15 cellular contexts compared by ENCODE assay signal in the genomic region with DNA sequence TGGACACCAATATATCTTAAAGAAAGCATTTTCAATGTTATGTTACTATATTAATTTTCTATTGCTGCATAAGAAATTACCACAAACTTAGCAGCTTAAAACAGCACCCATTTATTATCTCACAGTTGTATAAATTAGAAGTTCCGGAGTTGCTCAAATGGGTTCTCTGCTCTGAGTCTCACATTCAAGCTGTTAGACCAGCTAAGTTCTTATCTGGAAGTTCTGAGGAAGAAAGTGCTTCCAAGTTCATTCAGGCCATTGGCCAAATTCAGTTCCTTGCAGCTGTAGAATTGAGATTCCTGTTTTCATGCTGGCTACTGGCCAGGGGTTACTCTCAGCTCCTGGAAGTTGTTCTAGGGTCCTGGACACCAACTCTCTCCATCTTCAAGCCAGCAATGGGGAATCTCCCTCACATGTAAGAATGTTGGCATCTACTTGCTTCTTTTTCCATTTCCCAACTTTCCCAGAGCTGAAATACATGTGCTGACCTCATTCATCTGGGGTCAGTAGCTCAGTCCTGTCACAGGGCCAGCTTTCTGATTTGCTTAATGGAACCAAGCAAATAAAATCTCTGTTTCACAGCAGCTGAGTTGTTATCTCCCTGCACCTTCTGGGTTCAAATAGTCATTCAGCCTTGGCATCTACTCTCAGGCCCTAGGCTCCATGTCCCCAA.
DNase-seq lines count a peak whose midpoint lies in the region; ATAC-seq, FAIRE-seq and TF ChIP-seq lines count a peak whose summit lies in the region.
"Had no signal": no experiment of that assay in that cellular context is flagged by ENCODE, and none has a peak within 500 bp of the region (broad histone marks: within the 10 kb centered on the region; RNA-seq: fewer than 3 reads in every experiment).

No MANE protein-coding gene starts in this region.

- peaks cover 9% of the 10 kb centered on the region for H3K9me3 Mint-ChIP-seq in endodermal cell
- peaks cover 4% of the 10 kb centered on the region for H3K9me3 Mint-ChIP-seq in activated T-cell treated with anti-CD3 and anti-CD28 coated beads, Interleukin-2, amount 50 U/mL, for 24 hours

- H3K9ac ChIP-seq in endodermal cell (ENCODE audit: extremely low read depth, low read length, poor library complexity, severe bottlenecking), result no peak overlapping the region

- peak; percentile 43 for DNase-seq in NCI-H1092 treated with DMSO at 0.1 percent for 48 hours (lab: John Stamatoyannopoulos, UW)
- DNase-seq in endodermal cell, result no peak
- peak; percentile 35 to 46 for DNase-seq in gastrocnemius medialis
- DNase-seq in frontal cortex (ENCODE audit: low spot score in 2 of 2), result no peak
- DNase-seq in stimulated activated CD4-positive, alpha-beta T cell treated with anti-CD3 and anti-CD28 coated beads, Interleukin-2, amount 100 ng/mL, for 48 hours, result no peak
- no peak for DNase-seq in activated T-cell treated with anti-CD3 and anti-CD28 coated beads, Interleukin-2, amount 50 U/mL, for 24 hours
- DNase-seq: activated CD8-positive, alpha-beta memory T cell treated with anti-CD3 and anti-CD28 coated beads for 24 hours; activated naive CD4-positive, alpha-beta T cell treated with anti-CD3 and anti-CD28 coated beads, Interleukin-2, amount 50 U/mL, for 16 hours; DMS79; NCI-H1694 treated with DMSO at 0.1 percent for 48 hours; SHP77 had no signal

- WGBS in endodermal cell (ENCODE audit: insufficient coverage in 1 of 2, insufficient read length in 1 of 2), 2 experiments, result 92 to 100% methylated on average over 1 of the region's 1 CpG

- H3K9me3 ChIP-seq in endodermal cell (ENCODE audit: control insufficient read depth, low read length), result peaks cover 15% of the 10 kb centered on the region
- no peaks in the 10 kb centered on the region for H3K9me3 ChIP-seq in gastrocnemius medialis

- intact Hi-C loops in gastrocnemius medialis (cut with DNase I; ENCODE audit: low total_unique reads), result no loop called here

- H3K36me3 ChIP-seq in endodermal cell (ENCODE audit: control insufficient read depth, insufficient read depth, low read length), result no peaks in the 10 kb centered on the region
- H3K36me3 ChIP-seq in gastrocnemius medialis, result no peaks in the 10 kb centered on the region

- H3K27ac ChIP-seq in endodermal cell (ENCODE audit: low read depth, low read length) (no peak overlapping the region), gastrocnemius medialis (no peak overlapping the region)

- TF ChIP-seq POLR2A in gastrocnemius medialis (IDR thresholded peaks at IDR 0.05), result no peak

- peaks cover 19% of the 10 kb centered on the region for H3K4me1 Mint-ChIP-seq in endodermal cell
- H3K4me1 Mint-ChIP-seq in activated T-cell treated with anti-CD3 and anti-CD28 coated beads, Interleukin-2, amount 50 U/mL, for 24 hours (ENCODE audit: low read depth), result no peaks in the 10 kb centered on the region
- H3K4me1 Mint-ChIP-seq: B cell had no signal

- in situ Hi-C loops in gastrocnemius medialis (cut with MboI; ENCODE audit: low sequenced_read_pairs in 4 of 4), result no loop called here

- TF ChIP-seq CTCF in endodermal cell (conservative IDR thresholded peaks at IDR 0.05) (no peak), gastrocnemius medialis (IDR thresholded peaks at IDR 0.05 in 4 of 5, conservative IDR thresholded peaks at IDR 0.05 in 1 of 5) (no peak)

- no peak overlapping the region for H3K4me3 Mint-ChIP-seq in endodermal cell
- no peak overlapping the region for H3K4me3 Mint-ChIP-seq in activated T-cell treated with anti-CD3 and anti-CD28 coated beads, Interleukin-2, amount 50 U/mL, for 24 hours
- H3K4me3 Mint-ChIP-seq: B cell had no signal

- FAIRE-seq in islet of Langerhans (lab: Jason Lieb, UNC) (peak; percentile 99), frontal cortex (lab: Jason Lieb, UNC) (no peak)
- FAIRE-seq: TTC549 had no signal

- ATAC-seq in gastrocnemius medialis (peak; percentile 78 to 83), HG03280 (IDR thresholded peaks at IDR 0.05; ENCODE audit: unreplicated experiment) (no peak)

- no peak overlapping the region for H3K27ac Mint-ChIP-seq in endodermal cell
- H3K27ac Mint-ChIP-seq in activated T-cell treated with anti-CD3 and anti-CD28 coated beads, Interleukin-2, amount 50 U/mL, for 24 hours, result no peak overlapping the region
- H3K27ac Mint-ChIP-seq: B cell had no signal

- H3K36me3 Mint-ChIP-seq in endodermal cell (ENCODE audit: low read depth), result no peaks in the 10 kb centered on the region
- H3K36me3 Mint-ChIP-seq in activated T-cell treated with anti-CD3 and anti-CD28 coated beads, Interleukin-2, amount 50 U/mL, for 24 hours (ENCODE audit: low read depth), result no peaks in the 10 kb centered on the region

- H3K4me3 ChIP-seq in endodermal cell (ENCODE audit: low read length) (peak overlapping the region; percentile 35), gastrocnemius medialis (no peak overlapping the region)

- H3K27me3 ChIP-seq in endodermal cell (ENCODE audit: control insufficient read depth, insufficient read depth, low read length, poor library complexity, severe bottlenecking), result no peaks in the 10 kb centered on the region
- H3K27me3 ChIP-seq in gastrocnemius medialis, result no peaks in the 10 kb centered on the region

- H3K4me1 ChIP-seq in endodermal cell (ENCODE audit: control insufficient read depth, insufficient read depth, low read length) (no peaks in the 10 kb centered on the region), gastrocnemius medialis (no peaks in the 10 kb centered on the region)

- no peaks in the 10 kb centered on the region for H3K27me3 Mint-ChIP-seq in endodermal cell (ENCODE audit: insufficient read depth)
- H3K27me3 Mint-ChIP-seq in activated T-cell treated with anti-CD3 and anti-CD28 coated beads, Interleukin-2, amount 50 U/mL, for 24 hours, result peaks cover 4% of the 10 kb centered on the region

Comparison
In these comparisons a context has a peak if more than half of its experiments do, and no peak if none do; other contexts are left out.
1. DNase-seq: peak in NCI-H1092 treated with DMSO at 0.1 percent for 48 hours (single experiment) and gastrocnemius medialis (2 of 2); none in endodermal cell (single experiment), frontal cortex (0 of 2), stimulated activated CD4-positive, alpha-beta T cell treated with anti-CD3 and anti-CD28 coated beads, Interleukin-2, amount 100 ng/mL, for 48 hours (0 of 2) and activated T-cell treated with anti-CD3 and anti-CD28 coated beads, Interleukin-2, amount 50 U/mL, for 24 hours (single experiment).